18 cellular contexts compared by ENCODE assay signal in genomic region chr10:4334076-4334475, GRCh38.
A peak's percentile ranks its signal among the peaks of the same experiment; 100 is the strongest.
DNase-seq lines count a peak whose midpoint lies in the region; ATAC-seq, FAIRE-seq and TF ChIP-seq lines count a peak whose summit lies in the region.
"Had no signal": no experiment of that assay in that cellular context is flagged by ENCODE, and none has a peak within 500 bp of the region (broad histone marks: within the 10 kb centered on the region; RNA-seq: fewer than 3 reads in every experiment).

No MANE protein-coding gene starts in this region.

- no peak overlapping the region for H3K27ac Mint-ChIP-seq in natural killer cell treated with Interleukin-12 subunit alpha and Interleukin-12 subunit beta and Interleukin-15 and Interleukin-18, amount 100 ng/mL, for 72 hours
- H3K27ac Mint-ChIP-seq: CD8-positive, alpha-beta T cell; T-cell had no signal

- H3K79me2 ChIP-seq in GM12878 (ENCODE audit: control insufficient read depth, insufficient read depth, low read length): no peaks in the 10 kb centered on the region

- POLR2A ChIA-PET in GM12878 (lab: Charles Lee): no interaction called here

- WGBS in GM12878 (ENCODE audit: insufficient coverage, insufficient replicate concordance, low lambda C conversion rate, missing lambda C conversion rate): 7% methylated on average over 7 of the region's 7 CpGs
- 62 to 83% (median 71%) methylated on average over 7 of the region's 7 CpGs for WGBS in spleen, 5 donors

- no peak overlapping the region for H3K4me3 ChIP-seq in GM12878
- no peak overlapping the region for H3K4me3 ChIP-seq in spleen
- H3K4me3 ChIP-seq: SJCRH30 had no signal

- H3K4me3 Mint-ChIP-seq in natural killer cell treated with Interleukin-12 subunit alpha and Interleukin-12 subunit beta and Interleukin-15 and Interleukin-18, amount 100 ng/mL, for 72 hours: no peak overlapping the region
- H3K4me3 Mint-ChIP-seq: CD8-positive, alpha-beta T cell; T-cell had no signal

- H3K9me3 ChIP-seq in GM12878 (replicated peaks; ENCODE audit: control insufficient read depth, insufficient read depth, low read length) (peaks cover 12% of the 10 kb centered on the region), spleen (peaks cover 0 to 41% (median 30%) of the 10 kb centered on the region in 8 donors)
- H3K9me3 ChIP-seq: SJCRH30 had no signal

- TF ChIP-seq EP300 in GM12878 (IDR thresholded peaks at IDR 0.05; ENCODE audit: borderline replicate concordance in 1 of 2, control insufficient read depth in 1 of 2, low read depth in 2 of 2, low read length in 2 of 2): no peak

- no peaks in the 10 kb centered on the region for H3K36me3 ChIP-seq in GM12878 (ENCODE audit: control insufficient read depth in 2 of 2, insufficient read depth in 2 of 2, low read length in 1 of 2)
- H3K36me3 ChIP-seq in spleen: no peaks in the 10 kb centered on the region
- H3K36me3 ChIP-seq: SJCRH30 had no signal

- H2AFZ ChIP-seq in GM12878 (ENCODE audit: control insufficient read depth, low read depth, low read length): no peak overlapping the region

- H3K27me3 ChIP-seq in GM12878 (replicated peaks in 1 of 2; ENCODE audit: control insufficient read depth in 2 of 2, insufficient read depth in 2 of 2, low read length in 1 of 2) (no peaks in the 10 kb centered on the region), spleen (replicated peaks in 1 of 7) (no peaks in the 10 kb centered on the region)
- H3K27me3 ChIP-seq: SJCRH30 had no signal

- H3K9ac ChIP-seq in GM12878 (ENCODE audit: control insufficient read depth, insufficient read depth, low read length): no peak overlapping the region

- no peaks in the 10 kb centered on the region for H3K4me1 Mint-ChIP-seq in natural killer cell treated with Interleukin-12 subunit alpha and Interleukin-12 subunit beta and Interleukin-15 and Interleukin-18, amount 100 ng/mL, for 72 hours (ENCODE audit: low read depth in 2 of 2)
- H3K4me1 Mint-ChIP-seq: T-cell had no signal

- H3K4me2 ChIP-seq in GM12878 (ENCODE audit: control insufficient read depth, insufficient read depth): no peak overlapping the region

- H3K27me3 Mint-ChIP-seq in natural killer cell treated with Interleukin-12 subunit alpha and Interleukin-12 subunit beta and Interleukin-15 and Interleukin-18, amount 100 ng/mL, for 72 hours: peaks cover 0 to 2% of the 10 kb centered on the region in 2 donors
- H3K27me3 Mint-ChIP-seq: T-cell had no signal

- no peak for TF ChIP-seq RAD21 in GM12878 (IDR thresholded peaks at IDR 0.05; ENCODE audit: insufficient read depth, low read depth, low read length)

- H3K4me1 ChIP-seq in GM12878 (ENCODE audit: control insufficient read depth, insufficient read depth, low read length) (no peaks in the 10 kb centered on the region), spleen (no peaks in the 10 kb centered on the region)
- H3K4me1 ChIP-seq: SJCRH30 had no signal

- RAD21 ChIA-PET in GM12878 (lab: Charles Lee; ENCODE audit: unreplicated experiment): no interaction called here

- DNase-seq in KBM-7 (peak; percentile 8), NOMO-1 treated with DMSO at 0.1 percent for 48 hours (lab: John Stamatoyannopoulos, UW; ENCODE audit: unreplicated experiment) (peak; percentile 33), GM12878 (ENCODE audit: low read depth, low spot score) (no peak), spleen (no peak)
- DNase-seq in natural killer cell treated with Interleukin-12 subunit alpha and Interleukin-12 subunit beta and Interleukin-15 and Interleukin-18, amount 100 ng/mL, for 72 hours (ENCODE audit: low spot score): no peak
- DNase-seq in activated CD4-positive, alpha-beta T cell treated with anti-CD3 and anti-CD28 coated beads for 48 hours: no peak
- DNase-seq: CD8-positive, alpha-beta T cell; DMS79 treated with DMSO at 0.1 percent for 48 hours; NCI-H1092; NCI-H1694; NCI-H2107; NCI-H345; NCI-H69; SJCRH30; T-cell had no signal

- no peaks in the 10 kb centered on the region for H3K9me3 Mint-ChIP-seq in natural killer cell treated with Interleukin-12 subunit alpha and Interleukin-12 subunit beta and Interleukin-15 and Interleukin-18, amount 100 ng/mL, for 72 hours
- H3K9me3 Mint-ChIP-seq: CD8-positive, alpha-beta T cell; T-cell had no signal

- no peak overlapping the region for H3K27ac ChIP-seq in GM12878 (ENCODE audit: control insufficient read depth, insufficient read depth)
- peak overlapping the region in 6 of 8 donors; percentile 46 to 75 (median 62) for H3K27ac ChIP-seq in spleen
- H3K27ac ChIP-seq: SJCRH30 had no signal

- in situ Hi-C loops in KBM-7 (cut with MboI; ENCODE audit: low pct_unique_long_range_greater_than_20kb, low sequenced_read_pairs) (no loop called here), GM12878 (cut with MboI) (no loop called here)

- TF ChIP-seq CTCF in GM12878 (IDR thresholded peaks at IDR 0.05 in 2 of 3, conservative IDR thresholded peaks at IDR 0.05 in 1 of 3; ENCODE audit: control insufficient read depth in 2 of 3, extremely low read depth in 1 of 3, insufficient read depth in 1 of 3, low read depth in 3 of 3, low read length in 3 of 3) (no peak), spleen (IDR thresholded peaks at IDR 0.05 in 8 of 11, conservative IDR thresholded peaks at IDR 0.05 in 3 of 11) (no peak)

- CTCF ChIA-PET in GM12878 (lab: Yijun Ruan, JAX): no interaction called here

- SMC1A ChIA-PET in GM12878 (lab: Charles Lee; ENCODE audit: uncharacterized antibody, unreplicated experiment): interaction anchor here (1.3 kb wide), 1 partner anchor 42 kb away, joined by 3 read pairs; no protein-coding TSS in a partner anchor

- no peaks in the 10 kb centered on the region for H4K20me1 ChIP-seq in GM12878 (ENCODE audit: control insufficient read depth, insufficient read depth)

- no TSS peak for BruUV-seq in GM12878 (replicated peaks; lab: Mats Ljungman, UMichigan)

- FAIRE-seq in GM12878 (lab: Jason Lieb, UNC): no peak
- FAIRE-seq: D721Med, H54 had no signal

- ATAC-seq in GM12878: no peak
- ATAC-seq in natural killer cell treated with Interleukin-12 subunit alpha and Interleukin-12 subunit beta and Interleukin-15 and Interleukin-18, amount 100 ng/mL, for 72 hours: no peak
- no peak for ATAC-seq in GM19395 (IDR thresholded peaks at IDR 0.05; ENCODE audit: unreplicated experiment)
- ATAC-seq: CD8-positive, alpha-beta T cell; T-cell had no signal

- TF ChIP-seq POLR2A in GM12878 (IDR thresholded peaks at IDR 0.05; ENCODE audit: low read depth, low read length): no peak
- TF ChIP-seq POLR2A in spleen (IDR thresholded peaks at IDR 0.05): no peak

- H3K36me3 Mint-ChIP-seq in natural killer cell treated with Interleukin-12 subunit alpha and Interleukin-12 subunit beta and Interleukin-15 and Interleukin-18, amount 100 ng/mL, for 72 hours: no peaks in the 10 kb centered on the region
- H3K36me3 Mint-ChIP-seq: CD8-positive, alpha-beta T cell; T-cell had no signal

- intact Hi-C loops in GM12878 (cut with micrococcal nuclease; ENCODE audit: unreplicated experiment) (no loop called here), spleen (cut with DNase I; ENCODE audit: low total_unique reads) (no loop called here)

TF ChIP-seq in GM12878, 131 proteins besides CTCF, POLR2A, EP300 and RAD21:
- TF ChIP-seq RUNX3 (IDR thresholded peaks at IDR 0.05; ENCODE audit: low read length) (no peak), NR2F1 (conservative IDR thresholded peaks at IDR 0.05) (no peak), CREM (IDR thresholded peaks at IDR 0.05; ENCODE audit: low read depth) (no peak), HCFC1 (IDR thresholded peaks at IDR 0.05; ENCODE audit: low read length) (no peak), SUPT20H (IDR thresholded peaks at IDR 0.05; ENCODE audit: borderline replicate concordance, control insufficient read depth, low read depth, low read length) (no peak), NBN (IDR thresholded peaks at IDR 0.05) (no peak), ETV6 (conservative IDR thresholded peaks at IDR 0.05 in 1 of 2, IDR thresholded peaks at IDR 0.05 in 1 of 2; ENCODE audit: borderline replicate concordance in 1 of 2, low read depth in 1 of 2) (peak in 1 of 2 experiments; percentile 38; a peak in 2 of 4 replicates), GABPA (IDR thresholded peaks at IDR 0.05; ENCODE audit: low read depth) (0 out of 2 replicates have a peak, but pooled peaks have one; percentile 10), PRDM15 (CRISPR knock-in tag; IDR thresholded peaks at IDR 0.05) (no peak), MEF2A (IDR thresholded peaks at IDR 0.05; ENCODE audit: insufficient read depth, low read depth, low read length) (no peak), CHD4 (IDR thresholded peaks at IDR 0.05) (no peak)

Comparison
In these comparisons a context has a peak if more than half of its experiments do, and no peak if none do; other contexts are left out.
1. DNase-seq: peak in KBM-7 (single experiment) and NOMO-1 treated with DMSO at 0.1 percent for 48 hours (single experiment); none in GM12878 (single experiment), spleen (single experiment), natural killer cell treated with Interleukin-12 subunit alpha and Interleukin-12 subunit beta and Interleukin-15 and Interleukin-18, amount 100 ng/mL, for 72 hours (single experiment) and activated CD4-positive, alpha-beta T cell treated with anti-CD3 and anti-CD28 coated beads for 48 hours (single experiment).